ENCODE assay signal across 8 cellular contexts in genomic region chr11:43830928-43831440, GRCh38. TPM values are rescaled to one million over a fixed set of nuclear protein-coding genes. Genes with fewer than 3 reads are reported as not detected.
DNase-seq lines count a peak whose midpoint lies in the region; ATAC-seq and TF ChIP-seq lines count a peak whose summit lies in the region.

No MANE protein-coding gene starts in this region.

- H3K27ac Mint-ChIP-seq in CD4-positive, CD25-positive, alpha-beta regulatory T cell, result peak overlapping the region in 1 of 3 donors; percentile 48

- H3K4me1 ChIP-seq in CD4-positive, CD25-positive, alpha-beta regulatory T cell (ENCODE audit: control insufficient read depth, insufficient read depth, low read length, poor library complexity, severe bottlenecking), result no peaks in the 10 kb centered on the region
- H3K4me1 ChIP-seq in foreskin keratinocyte, result peaks cover 25% of the 10 kb centered on the region

- no peaks in the 10 kb centered on the region for H3K4me1 Mint-ChIP-seq in CD4-positive, CD25-positive, alpha-beta regulatory T cell

- H3K27me3 ChIP-seq in CD4-positive, CD25-positive, alpha-beta regulatory T cell (ENCODE audit: control insufficient read depth, insufficient read depth, low read length), result no peaks in the 10 kb centered on the region
- H3K27me3 ChIP-seq in foreskin keratinocyte, result no peaks in the 10 kb centered on the region

- no peak overlapping the region for H3K4me3 Mint-ChIP-seq in CD4-positive, CD25-positive, alpha-beta regulatory T cell

- no peaks in the 10 kb centered on the region for H3K9me3 ChIP-seq in CD4-positive, CD25-positive, alpha-beta regulatory T cell (ENCODE audit: control insufficient read depth in 2 of 2, low read length in 2 of 2)

- H3K27ac ChIP-seq in CD4-positive, CD25-positive, alpha-beta regulatory T cell (ENCODE audit: insufficient read depth, low read length, poor library complexity, severe bottlenecking), result no peak overlapping the region
- H3K27ac ChIP-seq in foreskin keratinocyte, result peak overlapping the region; percentile 64

- H3K9me3 Mint-ChIP-seq in CD4-positive, CD25-positive, alpha-beta regulatory T cell, result no peaks in the 10 kb centered on the region

- TF ChIP-seq CTCF in foreskin keratinocyte (conservative IDR thresholded peaks at IDR 0.05), result no peak

- no peaks in the 10 kb centered on the region for H3K36me3 ChIP-seq in CD4-positive, CD25-positive, alpha-beta regulatory T cell (ENCODE audit: control insufficient read depth, insufficient read depth, low read length)

- DNase-seq in CD4-positive, CD25-positive, alpha-beta regulatory T cell, result peak in 1 of 3 donors; percentile 7
- DNase-seq in HT1080 (ENCODE audit: low read depth) (peak; percentile 100), foreskin keratinocyte (peak; percentile 99 to 100), NCI-H2081 (lab: John Stamatoyannopoulos, UW) (no peak)
- peak; percentile 45 for DNase-seq in activated CD8-positive, alpha-beta memory T cell treated with anti-CD3 and anti-CD28 coated beads, Interleukin-2, amount 50 U/mL, for 4 hours
- DNase-seq in stimulated activated CD4-positive, alpha-beta T cell treated with anti-CD3 and anti-CD28 coated beads, Interleukin-15, amount 100 ng/mL, for 48 hours (ENCODE audit: low read depth in 2 of 2), result peak; percentile 44 to 53

- H3K36me3 Mint-ChIP-seq in CD4-positive, CD25-positive, alpha-beta regulatory T cell, result peaks cover 21% of the 10 kb centered on the region

- H3K4me3 ChIP-seq in CD4-positive, CD25-positive, alpha-beta regulatory T cell (ENCODE audit: low read depth, low read length), result no peak overlapping the region

- ATAC-seq in CD4-positive, CD25-positive, alpha-beta regulatory T cell (ENCODE audit: low read depth in 2 of 2), result peak; percentile 78 to 82
- peak; percentile 98 for ATAC-seq in foreskin keratinocyte
- ATAC-seq in HG03135 (IDR thresholded peaks at IDR 0.05; ENCODE audit: unreplicated experiment), result no peak
- ATAC-seq in HG03139 (IDR thresholded peaks at IDR 0.05; ENCODE audit: unreplicated experiment), result no peak

- H3K27me3 Mint-ChIP-seq in CD4-positive, CD25-positive, alpha-beta regulatory T cell, result no peaks in the 10 kb centered on the region

RNA-seq across cellular contexts. Expression of gene ALKBH3, which starts 49.6 kb away (rescaled TPM):
- total RNA-seq in CD4-positive, CD25-positive, alpha-beta regulatory T cell, result 17.4 TPM
- 10 to 100 TPM; 28.6 to 49.7 (median 41.1) TPM for polyA plus RNA-seq in CD4-positive, CD25-positive, alpha-beta regulatory T cell
- total RNA-seq in HT1080 (2014; rRNA removed; shearing (Covaris generic)), result 39.2 and 43.6 TPM in 2 replicates
- polyA plus RNA-seq in HT1080 (2015; cell fraction: cytosol; rRNA removed), result 33.7 and 34.8 TPM in 2 replicates
- 25.9 and 27.9 TPM in 2 replicates for polyA plus RNA-seq in HT1080 (2015; cell fraction: nucleus; rRNA removed)
- total RNA-seq in foreskin keratinocyte, result 40.8 and 44.8 TPM in 2 replicates
- 35.6 and 36.8 TPM in 2 replicates for polyA plus RNA-seq in foreskin keratinocyte

Comparison
In these comparisons a context has a peak if more than half of its experiments do, and no peak if none do; other contexts are left out.
1. ATAC-seq: peak in CD4-positive, CD25-positive, alpha-beta regulatory T cell (2 of 2) and foreskin keratinocyte (single experiment); none in HG03135 (single experiment) and HG03139 (single experiment).
2. DNase-seq: peak in HT1080 (single experiment), activated CD8-positive, alpha-beta memory T cell treated with anti-CD3 and anti-CD28 coated beads, Interleukin-2, amount 50 U/mL, for 4 hours (single experiment), foreskin keratinocyte (2 of 2) and stimulated activated CD4-positive, alpha-beta T cell treated with anti-CD3 and anti-CD28 coated beads, Interleukin-15, amount 100 ng/mL, for 48 hours (2 of 2); none in NCI-H2081 (0 of 2).